ENCODE assay signal across 1 cellular context in the genomic region with DNA sequence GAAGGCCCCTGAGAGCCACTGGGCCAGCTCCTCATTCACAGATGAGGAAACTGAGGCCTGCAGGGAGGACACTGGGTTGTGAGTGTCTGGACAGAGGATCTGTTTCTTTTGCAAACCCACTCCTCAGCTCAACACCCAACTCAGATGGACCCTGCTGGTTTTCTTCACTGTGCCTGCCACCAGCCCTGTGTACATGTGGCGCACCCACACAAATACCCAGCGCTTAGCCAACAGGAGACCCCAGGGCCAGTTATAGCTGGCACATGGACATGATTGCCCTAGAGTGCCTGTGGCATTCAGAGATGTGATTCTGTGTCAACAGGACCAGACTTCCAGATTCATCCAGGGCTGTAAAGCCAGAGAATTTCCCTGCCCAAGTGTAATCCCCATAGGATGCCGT.
TF ChIP-seq lines count a peak whose summit lies in the region.

No MANE protein-coding gene starts in this region.

TF ChIP-seq in endothelial cell of umbilical vein, 7 proteins besides CTCF, POLR2A, EP300 and RAD21 (continued from another document):
- TF ChIP-seq JUN (IDR thresholded peaks at IDR 0.05; ENCODE audit: borderline replicate concordance, insufficient read depth, insufficient read length, low read depth) = no peak
- TF ChIP-seq EZH2 (IDR thresholded peaks at IDR 0.05; ENCODE audit: borderline replicate concordance, low read depth, low read length, severe bottlenecking) = no peak
- no peak for TF ChIP-seq MYC (IDR thresholded peaks at IDR 0.05; ENCODE audit: low read depth, low read length)
- TF ChIP-seq, protein P1, sequence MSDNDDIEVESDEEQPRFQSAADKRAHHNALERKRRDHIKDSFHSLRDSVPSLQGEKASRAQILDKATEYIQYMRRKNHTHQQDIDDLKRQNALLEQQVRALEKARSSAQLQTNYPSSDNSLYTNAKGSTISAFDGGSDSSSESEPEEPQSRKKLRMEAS (IDR thresholded peaks at IDR 0.05; ENCODE audit: insufficient read depth, insufficient read length) = no peak
- TF ChIP-seq POLR2AphosphoS5 (IDR thresholded peaks at IDR 0.05; ENCODE audit: insufficient read depth, low read depth, low read length) = no peak
